Comparison of ENCODE assay signal across 13 cellular contexts in the genomic region with DNA sequence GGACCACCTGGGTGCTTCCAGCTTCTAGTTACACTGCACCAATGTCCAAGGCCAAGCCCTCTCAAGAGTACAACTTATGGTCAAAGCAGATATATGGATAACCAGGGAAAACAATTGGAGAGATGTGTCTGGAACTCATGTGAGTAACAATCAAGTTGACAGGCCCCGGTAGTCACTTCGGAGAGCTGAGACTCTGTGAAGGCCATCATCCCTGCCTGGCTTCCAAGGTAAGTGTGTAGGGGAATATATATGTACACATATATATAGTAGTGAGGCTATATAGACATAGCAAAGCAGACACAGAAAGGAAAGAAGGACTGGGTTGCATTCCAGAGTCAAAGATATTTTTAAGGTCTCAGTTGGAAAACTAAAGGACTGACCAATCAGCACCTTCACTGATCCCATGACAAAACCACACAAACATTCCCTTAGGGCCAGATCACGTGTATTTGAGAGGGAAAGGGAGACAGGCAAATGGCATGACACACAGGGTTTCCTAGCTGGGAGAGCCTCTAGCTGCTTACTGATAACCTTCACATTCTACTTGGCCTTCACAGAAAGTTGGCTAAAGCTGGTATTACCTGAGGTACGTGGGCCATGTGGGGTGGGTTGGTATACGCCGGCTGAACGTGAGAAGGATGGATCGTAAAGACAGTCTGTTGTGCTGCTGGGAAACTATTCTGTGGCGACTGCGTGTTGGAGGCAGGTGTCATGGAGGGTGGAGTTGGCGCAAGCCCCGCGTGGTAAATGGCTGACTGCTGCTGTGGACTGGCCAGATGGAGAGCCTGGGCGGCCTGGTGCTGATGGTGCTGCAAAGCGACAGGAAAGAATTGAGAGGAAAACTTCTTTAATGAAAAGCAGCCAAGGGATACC. TPM values are rescaled to one million over a fixed set of nuclear protein-coding genes. Genes with fewer than 3 reads are reported as not detected.
DNase-seq lines count a peak whose midpoint lies in the region; ATAC-seq, FAIRE-seq and TF ChIP-seq lines count a peak whose summit lies in the region.
"Had no signal": no experiment of that assay in that cellular context is flagged by ENCODE, and none has a peak within 500 bp of the region (broad histone marks: within the 10 kb centered on the region; RNA-seq: fewer than 3 reads in every experiment).

No MANE protein-coding gene starts in this region.

- no peaks in the 10 kb centered on the region for H3K9me3 Mint-ChIP-seq in CD8-positive, alpha-beta memory T cell
- H3K9me3 Mint-ChIP-seq in nephron progenitor cell, result no peaks in the 10 kb centered on the region

- no peak overlapping the region for H3K4me3 ChIP-seq in CD8-positive, alpha-beta memory T cell (ENCODE audit: low read length)
- no peak overlapping the region for H3K4me3 ChIP-seq in dorsolateral prefrontal cortex
- no peak overlapping the region for H3K4me3 ChIP-seq in small intestine (ENCODE audit: low read depth in 1 of 2, low read length in 2 of 2)

- no peak for ATAC-seq in GM18870 (IDR thresholded peaks at IDR 0.05; ENCODE audit: unreplicated experiment)

- DNase-seq in CD8-positive, alpha-beta memory T cell, result no peak
- peak; percentile 24 for DNase-seq in NCI-H226
- peak in 2 of 10 donors; percentile 34 to 65 for DNase-seq in dorsolateral prefrontal cortex
- DNase-seq in nephron progenitor cell, result no peak
- DNase-seq in SHP77 (lab: John Stamatoyannopoulos, UW), result no peak
- no peak for DNase-seq in D721Med (ENCODE audit: insufficient read length, low spot score)
- DNase-seq in small intestine, result no peak
- DNase-seq: activated CD4-positive, CD25-positive, alpha-beta regulatory T cell treated with anti-CD3 and anti-CD28 coated beads, Interleukin-2, amount 50 U/mL, for 72 hours; activated naive CD4-positive, alpha-beta T cell; kidney; NCI-H2171 treated with DMSO at 0.1 percent for 48 hours had no signal

- peaks cover 19% of the 10 kb centered on the region for H3K36me3 ChIP-seq in CD8-positive, alpha-beta memory T cell (ENCODE audit: insufficient read depth, low read length)
- H3K36me3 ChIP-seq in small intestine (ENCODE audit: control insufficient read depth in 2 of 2, insufficient read depth in 2 of 2, low read length in 2 of 2), result peaks cover 9 to 17% of the 10 kb centered on the region in 2 donors

- H3K27ac ChIP-seq in CD8-positive, alpha-beta memory T cell (ENCODE audit: low read depth, low read length), result no peak overlapping the region
- H3K27ac ChIP-seq in dorsolateral prefrontal cortex (peak overlapping the region in 48 of 59 donors; percentile 4 to 91 (median 80)), small intestine (ENCODE audit: low read depth in 1 of 2, low read length in 1 of 2) (no peak overlapping the region)
- H3K27ac ChIP-seq: parathyroid adenoma had no signal

- H3K4me1 ChIP-seq in CD8-positive, alpha-beta memory T cell (ENCODE audit: insufficient read depth, low read length), result peaks cover 6% of the 10 kb centered on the region
- no peaks in the 10 kb centered on the region for H3K4me1 ChIP-seq in small intestine (ENCODE audit: control insufficient read depth in 2 of 2, insufficient read depth in 1 of 2, low read depth in 1 of 2, low read length in 1 of 2)
- H3K4me1 ChIP-seq: parathyroid adenoma had no signal

- no peak overlapping the region for H3K4me3 Mint-ChIP-seq in CD8-positive, alpha-beta memory T cell
- no peak overlapping the region for H3K4me3 Mint-ChIP-seq in nephron progenitor cell

- no peaks in the 10 kb centered on the region for H3K27me3 Mint-ChIP-seq in CD8-positive, alpha-beta memory T cell
- H3K27me3 Mint-ChIP-seq in nephron progenitor cell (ENCODE audit: low read depth, poor library complexity), result no peaks in the 10 kb centered on the region

- FAIRE-seq in D721Med (lab: Jason Lieb, UNC) (no peak), small intestine (lab: Jason Lieb, UNC) (no peak)
- FAIRE-seq: kidney had no signal

- no peak for TF ChIP-seq CTCF in dorsolateral prefrontal cortex (IDR thresholded peaks at IDR 0.05 in 54 of 56, conservative IDR thresholded peaks at IDR 0.05 in 2 of 56; ENCODE audit: low read depth in 1 of 56, partially characterized antibody in 56 of 56)
- TF ChIP-seq CTCF in nephron progenitor cell (IDR thresholded peaks at IDR 0.05), result no peak
- no peak for TF ChIP-seq CTCF in D721Med (IDR thresholded peaks at IDR 0.05; ENCODE audit: insufficient read depth, missing control alignments)

- H3K9me3 ChIP-seq in CD8-positive, alpha-beta memory T cell (ENCODE audit: low read length), result no peaks in the 10 kb centered on the region
- no peaks in the 10 kb centered on the region for H3K9me3 ChIP-seq in small intestine (ENCODE audit: control insufficient read depth, low read depth)

- peaks cover 26 to 29% (median 27%) of the 10 kb centered on the region in 3 donors for H3K4me1 Mint-ChIP-seq in CD8-positive, alpha-beta memory T cell
- H3K4me1 Mint-ChIP-seq in nephron progenitor cell, result peaks cover 9% of the 10 kb centered on the region

- CTCF ChIA-PET in CD8-positive, alpha-beta memory T cell (lab: Charles Lee), result interaction anchor here (0.9 to 31.7 kb wide), 4 partner anchors 17 to 53 kb away, joined by 3 to 1032 read pairs (median 110); a partner anchor contains a TSS

- intact Hi-C loops in dorsolateral prefrontal cortex (cut with DNase I), result loop anchor here in 1 of 2 donors (10.0 kb wide), 1 partner anchor 219 kb away; no protein-coding TSS in a partner anchor

- 93 to 96% (median 93%) methylated on average over 15 of the region's 15 CpGs for WGBS in small intestine, 3 donors

- POLR2A ChIA-PET in CD8-positive, alpha-beta memory T cell (lab: Charles Lee), result no interaction called here

- H3K27ac Mint-ChIP-seq in CD8-positive, alpha-beta memory T cell, result peak overlapping the region in 7 of 8 donors; percentile 34 to 88 (median 78)
- H3K27ac Mint-ChIP-seq in nephron progenitor cell, result peak overlapping the region; percentile 12

- H3K36me3 Mint-ChIP-seq in CD8-positive, alpha-beta memory T cell, result peaks cover 0 to 60% (median 11%) of the 10 kb centered on the region in 3 donors
- peaks cover 53% of the 10 kb centered on the region for H3K36me3 Mint-ChIP-seq in nephron progenitor cell (ENCODE audit: low read depth)

- no peaks in the 10 kb centered on the region for H3K27me3 ChIP-seq in CD8-positive, alpha-beta memory T cell (ENCODE audit: insufficient read depth, low read length, poor library complexity, severe bottlenecking)
- no peaks in the 10 kb centered on the region for H3K27me3 ChIP-seq in dorsolateral prefrontal cortex
- no peaks in the 10 kb centered on the region for H3K27me3 ChIP-seq in small intestine (ENCODE audit: control insufficient read depth in 2 of 2, insufficient read depth in 2 of 2, low read length in 2 of 2)

RNA-seq across cellular contexts. Expression of a gene that starts 50.0 kb away (rescaled TPM):
- total RNA-seq in CD8-positive, alpha-beta memory T cell, result 10 to 100 TPM; 46.8 to 48.9 TPM
- 11.1 TPM for polyA plus RNA-seq in CD8-positive, alpha-beta memory T cell
- 10 to 100 TPM in 116 of 120 experiments, 1 to 10 TPM in 4; 8.5 to 28.7 (median 14.8) TPM for total RNA-seq in dorsolateral prefrontal cortex
- 10 to 100 TPM in 1 of 3 donors, 1 to 10 TPM in 1, under 1 TPM in 1; 0.67 to 14.9 (median 4.6) TPM for polyA plus RNA-seq in small intestine

Comparison
In these comparisons a context has a peak if more than half of its experiments do, and no peak if none do; other contexts are left out.
1. H3K27ac ChIP-seq: peak in dorsolateral prefrontal cortex (48 of 59); none in CD8-positive, alpha-beta memory T cell (single experiment) and small intestine (0 of 2).